30 cellular contexts compared by ENCODE assay signal in genomic region chr9:136416914-136417313, GRCh38.
"Had no signal": no experiment of that assay in that cellular context is flagged by ENCODE, and none has a peak within 500 bp of the region (broad histone marks: within the 10 kb centered on the region; RNA-seq: fewer than 3 reads in every experiment).

No MANE protein-coding gene starts in this region.

- H3K9ac ChIP-seq: neural progenitor cell, parathyroid adenoma had no signal

- H3K27ac ChIP-seq: neural progenitor cell, ovary, parathyroid adenoma, psoas muscle, sigmoid colon, stomach, thoracic aorta, thyroid gland, upper lobe of left lung, vagina had no signal

- H3K36me3 ChIP-seq: ovary had no signal

- H3K4me3 Mint-ChIP-seq: naive thymus-derived CD8-positive, alpha-beta T cell; natural killer cell treated with Interleukin-12 subunit alpha and Interleukin-12 subunit beta and Interleukin-15 and Interleukin-18, amount 100 ng/mL, for 72 hours; nephron progenitor cell; neural progenitor cell; stimulated activated effector memory CD8-positive, alpha-beta T cell treated with anti-CD3 and anti-CD28 coated beads, Interleukin-12 subunit alpha, Interleukin-12 subunit beta, amount 100 ng/mL, for 72 hours; stimulated activated naive B cell treated with anti-CD40 and anti-IgM and Interleukin-4, amounts not matched to agents 10 μg/mL and 1 μg/mL and 100 μg/mL, for 72 hours had no signal

- H3K27me3 Mint-ChIP-seq: naive B cell; naive thymus-derived CD8-positive, alpha-beta T cell; natural killer cell treated with Interleukin-12 subunit alpha and Interleukin-12 subunit beta and Interleukin-15 and Interleukin-18, amount 100 ng/mL, for 72 hours; progenitor cell of endocrine pancreas; stimulated activated naive B cell treated with anti-CD40 and anti-IgM and Interleukin-4, amounts not matched to agents 10 μg/mL and 1 μg/mL and 100 μg/mL, for 72 hours had no signal

- H3K4me1 ChIP-seq: neural progenitor cell, parathyroid adenoma had no signal

- H3K27ac Mint-ChIP-seq: naive B cell; natural killer cell treated with Interleukin-12 subunit alpha and Interleukin-12 subunit beta and Interleukin-15 and Interleukin-18, amount 100 ng/mL, for 72 hours; nephron progenitor cell; neural progenitor cell; progenitor cell of endocrine pancreas; stimulated activated effector memory CD8-positive, alpha-beta T cell treated with anti-CD3 and anti-CD28 coated beads, Interleukin-12 subunit alpha, Interleukin-12 subunit beta, amount 100 ng/mL, for 72 hours; stimulated activated naive B cell treated with anti-CD40 and anti-IgM and Interleukin-4, amounts not matched to agents 10 μg/mL and 1 μg/mL and 100 μg/mL, for 72 hours had no signal

- H2AFZ ChIP-seq: neural progenitor cell, parathyroid adenoma had no signal

- FAIRE-seq: small intestine, urothelium cell line had no signal

- H3K4me2 ChIP-seq: neural progenitor cell had no signal

- H3K9me3 ChIP-seq: ovary, psoas muscle, right lobe of liver, sigmoid colon, stomach, thoracic aorta, thyroid gland, tibial nerve, upper lobe of left lung, vagina had no signal

- H3K27me3 ChIP-seq: neural progenitor cell, ovary, right lobe of liver, sigmoid colon, stomach, thyroid gland, tibial nerve, upper lobe of left lung, vagina had no signal

- H3K9me3 Mint-ChIP-seq: naive B cell; naive thymus-derived CD8-positive, alpha-beta T cell; natural killer cell treated with Interleukin-12 subunit alpha and Interleukin-12 subunit beta and Interleukin-15 and Interleukin-18, amount 100 ng/mL, for 72 hours; nephron progenitor cell; neural progenitor cell; stimulated activated effector memory CD8-positive, alpha-beta T cell treated with anti-CD3 and anti-CD28 coated beads, Interleukin-12 subunit alpha, Interleukin-12 subunit beta, amount 100 ng/mL, for 72 hours; stimulated activated naive B cell treated with anti-CD40 and anti-IgM and Interleukin-4, amounts not matched to agents 10 μg/mL and 1 μg/mL and 100 μg/mL, for 72 hours had no signal

- H3K4me3 ChIP-seq: neural progenitor cell, ovary, psoas muscle, right lobe of liver, sigmoid colon, stomach, thoracic aorta, thyroid gland, tibial nerve, upper lobe of left lung, vagina had no signal

- ATAC-seq: naive thymus-derived CD8-positive, alpha-beta T cell; natural killer cell treated with Interleukin-12 subunit alpha and Interleukin-12 subunit beta and Interleukin-15 and Interleukin-18, amount 100 ng/mL, for 72 hours; psoas muscle; right cardiac atrium; right lobe of liver; stimulated activated effector memory CD8-positive, alpha-beta T cell treated with anti-CD3 and anti-CD28 coated beads, Interleukin-12 subunit alpha, Interleukin-12 subunit beta, amount 100 ng/mL, for 72 hours; stimulated activated naive B cell treated with anti-CD40 and anti-IgM and Interleukin-4, amounts not matched to agents 10 μg/mL and 1 μg/mL and 100 μg/mL, for 72 hours had no signal

- DNase-seq: naive B cell; naive thymus-derived CD8-positive, alpha-beta T cell; nephron progenitor cell; occipital lobe; ovary; posterior cingulate gyrus; right cardiac atrium; right lobe of liver; sigmoid colon; small intestine; stimulated activated CD4-positive, alpha-beta T cell treated with anti-CD3 and anti-CD28 coated beads, Interleukin-15, amount 100 ng/mL, for 24 hours; stimulated activated CD4-positive, alpha-beta T cell treated with anti-CD3 and anti-CD28 coated beads, Interleukin-2, amount 100 ng/mL, for 24 hours; stimulated activated CD4-positive, alpha-beta T cell treated with anti-CD3 and anti-CD28 coated beads, Interleukin-2, amount 100 ng/mL, for 48 hours; stimulated activated CD4-positive, alpha-beta T cell treated with anti-CD3 and anti-CD28 coated beads, Interleukin-4, amount 100 ng/mL, for 24 hours; stimulated activated naive B cell treated with anti-CD40 and anti-IgM and Interleukin-4, amounts not matched to agents 10 μg/mL and 1 μg/mL and 100 μg/mL, for 72 hours; stimulated activated naive CD4-positive, alpha-beta T cell treated with Interleukin-2 at 50 U/mL for 16 hours; stomach; thyroid gland; trophoblast cell had no signal
